ENCODE assay signal across 19 cellular contexts in genomic region chr3:173583496-173583895, GRCh38.
"Had no signal": no experiment of that assay in that cellular context is flagged by ENCODE, and none has a peak within 500 bp of the region (broad histone marks: within the 10 kb centered on the region; RNA-seq: fewer than 3 reads in every experiment).

No MANE protein-coding gene starts in this region.

- H3K4me3 ChIP-seq: left lung, pancreas, testis had no signal

- H3K27ac Mint-ChIP-seq: activated naive CD4-positive, alpha-beta T cell treated with anti-CD3 and anti-CD28 coated beads, Interleukin-2, amount 10 ng/mL, durations not matched to agents 7 days and 5 days; activated naive CD8-positive, alpha-beta T cell treated with anti-CD3 and anti-CD28 coated beads, Interleukin-2, amount 50 U/mL, for 24 hours; stimulated activated effector memory CD8-positive, alpha-beta T cell treated with anti-CD3 and anti-CD28 coated beads, Interleukin-12 subunit alpha, Interleukin-12 subunit beta, amount 100 ng/mL, for 72 hours; type B pancreatic cell had no signal

- H3K4me1 Mint-ChIP-seq: stimulated activated effector memory CD8-positive, alpha-beta T cell treated with anti-CD3 and anti-CD28 coated beads, Interleukin-12 subunit alpha, Interleukin-12 subunit beta, amount 100 ng/mL, for 72 hours had no signal

- H3K4me1 ChIP-seq: left lung, testis had no signal

- H3K36me3 Mint-ChIP-seq: activated naive CD4-positive, alpha-beta T cell treated with anti-CD3 and anti-CD28 coated beads, Interleukin-2, amount 10 ng/mL, durations not matched to agents 7 days and 5 days; stimulated activated effector memory CD8-positive, alpha-beta T cell treated with anti-CD3 and anti-CD28 coated beads, Interleukin-12 subunit alpha, Interleukin-12 subunit beta, amount 100 ng/mL, for 72 hours; type B pancreatic cell had no signal

- H3K9me3 ChIP-seq: esophagus muscularis mucosa, gastroesophageal sphincter, heart right ventricle, left lung, pancreas, testis had no signal

- H3K27me3 ChIP-seq: esophagus muscularis mucosa, gastroesophageal sphincter, testis had no signal

- H3K27ac ChIP-seq: esophagus muscularis mucosa, gastroesophageal sphincter, heart right ventricle, left lung, pancreas, testis, VCaP had no signal

- H3K9me3 Mint-ChIP-seq: activated naive CD4-positive, alpha-beta T cell treated with anti-CD3 and anti-CD28 coated beads, Interleukin-2, amount 10 ng/mL, durations not matched to agents 7 days and 5 days; activated naive CD8-positive, alpha-beta T cell treated with anti-CD3 and anti-CD28 coated beads, Interleukin-2, amount 50 U/mL, for 24 hours; type B pancreatic cell had no signal

- ATAC-seq: activated naive CD8-positive, alpha-beta T cell treated with anti-CD3 and anti-CD28 coated beads, Interleukin-2, amount 50 U/mL, for 24 hours; gastroesophageal sphincter; stimulated activated effector memory CD8-positive, alpha-beta T cell treated with anti-CD3 and anti-CD28 coated beads, Interleukin-12 subunit alpha, Interleukin-12 subunit beta, amount 100 ng/mL, for 72 hours had no signal

- H3K4me3 Mint-ChIP-seq: activated naive CD4-positive, alpha-beta T cell treated with anti-CD3 and anti-CD28 coated beads, Interleukin-2, amount 10 ng/mL, durations not matched to agents 7 days and 5 days; activated naive CD8-positive, alpha-beta T cell treated with anti-CD3 and anti-CD28 coated beads, Interleukin-2, amount 50 U/mL, for 24 hours; stimulated activated effector memory CD8-positive, alpha-beta T cell treated with anti-CD3 and anti-CD28 coated beads, Interleukin-12 subunit alpha, Interleukin-12 subunit beta, amount 100 ng/mL, for 72 hours had no signal

- H3K36me3 ChIP-seq: esophagus muscularis mucosa, gastroesophageal sphincter, heart right ventricle, left lung, pancreas had no signal

- DNase-seq: activated CD4-positive, alpha-beta T cell treated with anti-CD3 and anti-CD28 coated beads for 1 hour; activated CD8-positive, alpha-beta memory T cell treated with anti-CD3 and anti-CD28 coated beads for 24 hours; activated CD8-positive, alpha-beta memory T cell treated with anti-CD3 and anti-CD28 coated beads, Interleukin-2, amount 50 U/mL, for 48 hours; activated effector memory CD4-positive, alpha-beta T cell treated with Interleukin-2 at 50 U/mL for 16 hours; activated naive CD4-positive, alpha-beta T cell treated with anti-CD3 and anti-CD28 coated beads, Interleukin-2, amount 10 ng/mL, durations not matched to agents 7 days and 5 days; activated naive CD8-positive, alpha-beta T cell treated with anti-CD3 and anti-CD28 coated beads, Interleukin-2, amount 50 U/mL, for 24 hours; activated T-cell treated with anti-CD3 and anti-CD28 coated beads, Interleukin-2, amount 50 U/mL, for 48 hours; effector CD4-positive, alpha-beta T cell; left lung; stimulated activated CD4-positive, alpha-beta T cell treated with anti-CD3 and anti-CD28 coated beads, Interleukin-4, amount 100 ng/mL, for 24 hours; T-helper 2 cell had no signal
